ENCODE assay signal across 13 cellular contexts in the genomic region with DNA sequence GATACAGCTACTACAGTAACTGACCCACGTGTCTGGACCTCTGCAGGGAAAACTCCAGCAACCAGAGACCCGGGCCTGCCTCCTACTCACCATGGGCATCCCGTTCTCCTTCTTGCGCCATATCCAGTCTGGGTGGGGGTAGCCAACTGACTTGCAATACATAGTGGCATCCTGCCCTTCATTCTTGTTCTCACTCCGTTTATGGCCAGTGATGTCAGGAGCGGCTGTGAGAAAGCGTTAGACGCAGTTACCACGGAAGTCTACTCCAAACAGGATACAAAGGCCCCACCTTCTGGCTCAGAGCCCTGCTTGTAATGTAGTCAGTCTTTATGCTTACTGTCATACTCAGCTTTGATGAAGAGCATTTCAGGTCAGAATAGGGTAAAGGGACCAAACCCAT. TPM values are rescaled to one million over a fixed set of nuclear protein-coding genes. Genes with fewer than 3 reads are reported as not detected.
DNase-seq lines count a peak whose midpoint lies in the region; ATAC-seq and TF ChIP-seq lines count a peak whose summit lies in the region.
"Had no signal": no experiment of that assay in that cellular context is flagged by ENCODE, and none has a peak within 500 bp of the region (broad histone marks: within the 10 kb centered on the region; RNA-seq: fewer than 3 reads in every experiment).

No MANE protein-coding gene starts in this region.

- H3K27ac Mint-ChIP-seq in stimulated activated effector memory CD8-positive, alpha-beta T cell treated with anti-CD3 and anti-CD28 coated beads, Interleukin-12 subunit alpha, Interleukin-12 subunit beta, amount 100 ng/mL, for 72 hours, result peak overlapping the region; percentile 43
- H3K27ac Mint-ChIP-seq: stimulated activated memory B cell treated with anti-CD40 and anti-IgM and Interleukin-4, amounts not matched to agents 10 μg/mL and 1 μg/mL and 100 μg/mL, for 72 hours had no signal

- ATAC-seq in stimulated activated effector memory CD8-positive, alpha-beta T cell treated with anti-CD3 and anti-CD28 coated beads, Interleukin-12 subunit alpha, Interleukin-12 subunit beta, amount 100 ng/mL, for 72 hours, result no peak
- ATAC-seq: stimulated activated memory B cell treated with anti-CD40 and anti-IgM and Interleukin-4, amounts not matched to agents 10 μg/mL and 1 μg/mL and 100 μg/mL, for 72 hours had no signal

- H3K4me1 Mint-ChIP-seq in stimulated activated effector memory CD8-positive, alpha-beta T cell treated with anti-CD3 and anti-CD28 coated beads, Interleukin-12 subunit alpha, Interleukin-12 subunit beta, amount 100 ng/mL, for 72 hours, result peaks cover 44% of the 10 kb centered on the region
- H3K4me1 Mint-ChIP-seq: stimulated activated memory B cell treated with anti-CD40 and anti-IgM and Interleukin-4, amounts not matched to agents 10 μg/mL and 1 μg/mL and 100 μg/mL, for 72 hours had no signal

- in situ Hi-C loops in mammary epithelial cell (cut with MboI; ENCODE audit: low sequenced_read_pairs in 2 of 2), result loop anchor here (5.0 to 10.0 kb wide), 3 partner anchors 61 to 134 kb away; a partner anchor contains a TSS

- dilution Hi-C loops in mammary epithelial cell (cut with HindIII; ENCODE audit: low sequenced_read_pairs), result loop anchor here (5.0 to 25.0 kb wide), 2 partner anchors 111 to 124 kb away; no protein-coding TSS in a partner anchor

- TF ChIP-seq CTCF in mammary epithelial cell (conservative IDR thresholded peaks at IDR 0.05 in 1 of 2, IDR thresholded peaks at IDR 0.05 in 1 of 2; ENCODE audit: extremely low read depth in 1 of 2, insufficient read depth in 1 of 2, low read depth in 1 of 2, low read length in 2 of 2) (no peak), left ventricle myocardium inferior (IDR thresholded peaks at IDR 0.05; ENCODE audit: borderline replicate concordance) (no peak), SK-N-SH (IDR thresholded peaks at IDR 0.05) (no peak)

- no peak overlapping the region for H3K4me3 Mint-ChIP-seq in stimulated activated effector memory CD8-positive, alpha-beta T cell treated with anti-CD3 and anti-CD28 coated beads, Interleukin-12 subunit alpha, Interleukin-12 subunit beta, amount 100 ng/mL, for 72 hours
- H3K4me3 Mint-ChIP-seq: naive B cell; stimulated activated memory B cell treated with anti-CD40 and anti-IgM and Interleukin-4, amounts not matched to agents 10 μg/mL and 1 μg/mL and 100 μg/mL, for 72 hours had no signal

- H3K4me1 ChIP-seq in mammary epithelial cell (ENCODE audit: insufficient read depth, low read length) (peaks cover 48% of the 10 kb centered on the region), left ventricle myocardium inferior (peaks cover 49% of the 10 kb centered on the region), SK-N-SH (ENCODE audit: control insufficient read depth in 1 of 2, insufficient read depth in 2 of 2, low read depth in 1 of 2, low read length in 1 of 2) (peaks cover 0 to 2% of the 10 kb centered on the region in 2 experiments; a peak in 1 of 4 replicates)

- H3K4me3 ChIP-seq in mammary epithelial cell (replicated peaks in 1 of 3; ENCODE audit: insufficient read depth in 1 of 3, low read depth in 2 of 3, low read length in 3 of 3) (no peak overlapping the region), left ventricle myocardium inferior (no peak overlapping the region), SK-N-SH (ENCODE audit: low read depth in 2 of 2, low read length in 1 of 2) (no peak overlapping the region)

- H3K79me2 ChIP-seq in mammary epithelial cell (ENCODE audit: insufficient read depth, low read length) (peaks cover 13% of the 10 kb centered on the region), SK-N-SH (ENCODE audit: insufficient read depth) (no peaks in the 10 kb centered on the region)

- TF ChIP-seq EP300 in SK-N-SH (IDR thresholded peaks at IDR 0.05; ENCODE audit: borderline replicate concordance in 1 of 2, low read depth in 1 of 2, low read length in 1 of 2), result no peak

- 63% methylated on average over 7 of the region's 9 CpGs for WGBS in mammary epithelial cell (ENCODE audit: low coverage, missing lambda C conversion rate)
- 89% methylated on average over 9 of the region's 9 CpGs for WGBS in SK-N-SH (ENCODE audit: low lambda C conversion rate)

- H3K9me3 ChIP-seq in mammary epithelial cell (replicated peaks; ENCODE audit: insufficient read depth, low read length), result no peaks in the 10 kb centered on the region
- H3K9me3 ChIP-seq in left ventricle myocardium inferior (replicated peaks), result no peaks in the 10 kb centered on the region
- H3K9me3 ChIP-seq in SK-N-SH, result no peaks in the 10 kb centered on the region

- H2AFZ ChIP-seq in mammary epithelial cell (ENCODE audit: low read depth, low read length), result no peak overlapping the region
- no peak overlapping the region for H2AFZ ChIP-seq in SK-N-SH (ENCODE audit: low read depth)

- peaks cover 22% of the 10 kb centered on the region for H3K36me3 ChIP-seq in mammary epithelial cell (ENCODE audit: insufficient read depth, low read length)
- H3K36me3 ChIP-seq in left ventricle myocardium inferior, result peaks cover 73% of the 10 kb centered on the region
- peaks cover 43 to 56% of the 10 kb centered on the region in 2 experiments for H3K36me3 ChIP-seq in SK-N-SH (replicated peaks in 1 of 2; ENCODE audit: control insufficient read depth in 1 of 2, insufficient read depth in 2 of 2, low read length in 1 of 2)

- H3K36me3 Mint-ChIP-seq in stimulated activated effector memory CD8-positive, alpha-beta T cell treated with anti-CD3 and anti-CD28 coated beads, Interleukin-12 subunit alpha, Interleukin-12 subunit beta, amount 100 ng/mL, for 72 hours, result peaks cover 84% of the 10 kb centered on the region

- H3K9me3 Mint-ChIP-seq in stimulated activated effector memory CD8-positive, alpha-beta T cell treated with anti-CD3 and anti-CD28 coated beads, Interleukin-12 subunit alpha, Interleukin-12 subunit beta, amount 100 ng/mL, for 72 hours, result no peaks in the 10 kb centered on the region
- H3K9me3 Mint-ChIP-seq: naive B cell; stimulated activated memory B cell treated with anti-CD40 and anti-IgM and Interleukin-4, amounts not matched to agents 10 μg/mL and 1 μg/mL and 100 μg/mL, for 72 hours had no signal

- no peaks in the 10 kb centered on the region for H3F3A ChIP-seq in SK-N-SH (replicated peaks; ENCODE audit: insufficient read depth)

- H4K20me1 ChIP-seq in mammary epithelial cell (ENCODE audit: insufficient read depth, low read length) (no peaks in the 10 kb centered on the region), SK-N-SH (ENCODE audit: insufficient read depth) (peaks cover 4% of the 10 kb centered on the region; the same call in 1 of the 2 replicates)

- no peaks in the 10 kb centered on the region for H3K9me2 ChIP-seq in SK-N-SH

- H3K9ac ChIP-seq in mammary epithelial cell (ENCODE audit: insufficient read depth, low read length) (no peak overlapping the region), SK-N-SH (no peak overlapping the region)
- H3K9ac ChIP-seq: KMS-11 had no signal

- intact Hi-C loops in mammary epithelial cell (cut with micrococcal nuclease), result no loop called here
- intact Hi-C loops in left ventricle myocardium inferior (cut with micrococcal nuclease), result loop anchor here (10.0 kb wide), 1 partner anchor 121 kb away; no protein-coding TSS in a partner anchor

- H3K27ac ChIP-seq in mammary epithelial cell (ENCODE audit: insufficient read depth, low read depth, low read length) (no peak overlapping the region), left ventricle myocardium inferior (replicated peaks) (peak overlapping the region; percentile 9), SK-N-SH (ENCODE audit: low read depth in 2 of 2, low read length in 1 of 2) (no peak overlapping the region)
- H3K27ac ChIP-seq: 22Rv1, KMS-11 had no signal

- no peak overlapping the region for H3K4me2 ChIP-seq in mammary epithelial cell (ENCODE audit: insufficient read depth, low read depth, low read length)
- H3K4me2 ChIP-seq in SK-N-SH, result no peak overlapping the region
- H3K4me2 ChIP-seq: KMS-11 had no signal

- POLR2A ChIA-PET in SK-N-SH (lab: Yijun Ruan, JAX), result no interaction called here

- CTCF ChIA-PET in mammary epithelial cell (lab: Charles Lee; ENCODE audit: low non-redundant PET) (no interaction called here), SK-N-SH (lab: Yijun Ruan, JAX) (interaction anchor here (3.3 to 4.2 kb wide), 2 partner anchors 13 to 63 kb away, joined by 12 to 19 read pairs; no protein-coding TSS in a partner anchor)

- DNase-seq in DMS153 (lab: John Stamatoyannopoulos, UW), result peak; percentile 25
- DNase-seq in DMS153 treated with DMSO at 0.1 percent for 48 hours (lab: John Stamatoyannopoulos, UW; ENCODE audit: unreplicated experiment), result no peak
- DNase-seq in mammary epithelial cell, result peak; percentile 64
- DNase-seq in left ventricle myocardium inferior, result no peak
- no peak for DNase-seq in stimulated activated effector memory CD8-positive, alpha-beta T cell treated with anti-CD3 and anti-CD28 coated beads, Interleukin-12 subunit alpha, Interleukin-12 subunit beta, amount 100 ng/mL, for 72 hours (ENCODE audit: low spot score in 2 of 2)
- DNase-seq in dedifferentiated amniotic fluid mesenchymal stem cell (ENCODE audit: extremely low spot score), result no peak
- DNase-seq in SK-N-DZ (ENCODE audit: low spot score), result no peak
- DNase-seq in SK-N-SH, result no peak
- DNase-seq: naive B cell, NCI-H446 treated with DMSO at 0.1 percent for 48 hours had no signal

- no TSS peak for BruUV-seq in mammary epithelial cell (replicated peaks; lab: Mats Ljungman, UMichigan)

- TF ChIP-seq RAD21 in SK-N-SH (IDR thresholded peaks at IDR 0.05; ENCODE audit: low read length), result no peak

- no peaks in the 10 kb centered on the region for H3K27me3 ChIP-seq in mammary epithelial cell (ENCODE audit: insufficient read depth, low read length)
- no peaks in the 10 kb centered on the region for H3K27me3 ChIP-seq in left ventricle myocardium inferior (ENCODE audit: low read depth)
- no peaks in the 10 kb centered on the region for H3K27me3 ChIP-seq in SK-N-SH (ENCODE audit: insufficient read depth)

TF ChIP-seq in SK-N-SH, 30 proteins besides CTCF, POLR2A, EP300 and RAD21 (continues in another document):
- TF ChIP-seq ELF1 (IDR thresholded peaks at IDR 0.05), result no peak

RNA-seq across cellular contexts. Expression of a gene that starts 59.6 kb away (rescaled TPM):
- total RNA-seq in mammary epithelial cell (100 to 1,000 TPM; 118 to 143 TPM), left ventricle myocardium inferior (227 TPM)
- polyA plus RNA-seq in mammary epithelial cell (206 TPM), SK-N-SH (2012; rRNA removed) (177 and 183 TPM in 2 replicates)
- 246 TPM for polyA minus RNA-seq in mammary epithelial cell
- polyA plus RNA-seq in SK-N-DZ (2014; cell fraction: cytosol; rRNA removed), result 83.9 and 106 TPM in 2 replicates
- 71.4 and 78.7 TPM in 2 replicates for polyA plus RNA-seq in SK-N-DZ (2014; cell fraction: nucleus; rRNA removed)
- polyA plus RNA-seq in SK-N-SH (2012; cell fraction: cytosol; rRNA removed), result 147 and 202 TPM in 2 replicates
- 93.4 and 161 TPM in 2 replicates for polyA plus RNA-seq in SK-N-SH (2012; cell fraction: nucleus; rRNA removed)

Comparison
In these comparisons a context has a peak if more than half of its experiments do, and no peak if none do; other contexts are left out.
1. DNase-seq: peak in DMS153 (single experiment) and mammary epithelial cell (single experiment); none in DMS153 treated with DMSO at 0.1 percent for 48 hours (single experiment), left ventricle myocardium inferior (single experiment), stimulated activated effector memory CD8-positive, alpha-beta T cell treated with anti-CD3 and anti-CD28 coated beads, Interleukin-12 subunit alpha, Interleukin-12 subunit beta, amount 100 ng/mL, for 72 hours (0 of 2), dedifferentiated amniotic fluid mesenchymal stem cell (single experiment), SK-N-DZ (single experiment) and SK-N-SH (single experiment).